Comparison of ENCODE assay signal across 9 cellular contexts in genomic region chr3:94336076-94336741, GRCh38.
A peak's percentile ranks its signal among the peaks of the same experiment; 100 is the strongest.
DNase-seq lines count a peak whose midpoint lies in the region; ATAC-seq, FAIRE-seq and TF ChIP-seq lines count a peak whose summit lies in the region.
"Had no signal": no experiment of that assay in that cellular context is flagged by ENCODE, and none has a peak within 500 bp of the region (broad histone marks: within the 10 kb centered on the region; RNA-seq: fewer than 3 reads in every experiment).

No MANE protein-coding gene starts in this region.

- peak; percentile 48 for TF ChIP-seq CTCF in kidney (IDR thresholded peaks at IDR 0.05; ENCODE audit: borderline replicate concordance, extremely low read depth, insufficient read depth)

- CTCF ChIA-PET in activated CD8-positive, alpha-beta T cell treated with anti-CD3 and anti-CD28 coated beads, Interleukin-2, amount 10 ng/mL, durations not matched to agents 7 days and 5 days (lab: Charles Lee) = no interaction called here

- H3K9me3 ChIP-seq in kidney (ENCODE audit: control insufficient read depth in 1 of 2, low read length in 2 of 2) = no peaks in the 10 kb centered on the region

- H3K36me3 Mint-ChIP-seq in activated CD8-positive, alpha-beta T cell treated with anti-CD3 and anti-CD28 coated beads, Interleukin-2, amount 10 ng/mL, durations not matched to agents 7 days and 5 days (ENCODE audit: low read depth) = no peaks in the 10 kb centered on the region
- H3K36me3 Mint-ChIP-seq in stimulated activated effector memory CD8-positive, alpha-beta T cell treated with anti-CD3 and anti-CD28 coated beads, Interleukin-12 subunit alpha, Interleukin-12 subunit beta, amount 100 ng/mL, for 72 hours = no peaks in the 10 kb centered on the region

- DNase-seq in Ammon's horn (ENCODE audit: low spot score) (peak; percentile 57), HuH-7.5 (ENCODE audit: low spot score) (peak; percentile 15), astrocyte of the hippocampus (ENCODE audit: low read depth, low spot score) (peak; percentile 77), kidney (no peak), NOMO-1 (lab: John Stamatoyannopoulos, UW; ENCODE audit: unreplicated experiment in 2 of 2) (no peak)
- no peak for DNase-seq in activated CD8-positive, alpha-beta T cell treated with anti-CD3 and anti-CD28 coated beads, Interleukin-2, amount 10 ng/mL, durations not matched to agents 7 days and 5 days
- DNase-seq in stimulated activated effector memory CD8-positive, alpha-beta T cell treated with anti-CD3 and anti-CD28 coated beads, Interleukin-12 subunit alpha, Interleukin-12 subunit beta, amount 100 ng/mL, for 72 hours (ENCODE audit: low spot score in 2 of 2) = no peak

- no peaks in the 10 kb centered on the region for H3K27me3 Mint-ChIP-seq in activated CD8-positive, alpha-beta T cell treated with anti-CD3 and anti-CD28 coated beads, Interleukin-2, amount 10 ng/mL, durations not matched to agents 7 days and 5 days (ENCODE audit: low read depth)
- H3K27me3 Mint-ChIP-seq: central memory CD8-positive, alpha-beta T cell had no signal

- H3K4me3 ChIP-seq in kidney (ENCODE audit: low read length in 2 of 2) = no peak overlapping the region

- H3K27ac ChIP-seq in kidney (ENCODE audit: low read depth in 2 of 2, low read length in 2 of 2) = no peak overlapping the region

- H3K4me1 ChIP-seq in kidney (ENCODE audit: control insufficient read depth in 1 of 2, insufficient read depth in 1 of 2, low read depth in 1 of 2, low read length in 2 of 2) = no peaks in the 10 kb centered on the region

- H3K4me1 Mint-ChIP-seq in activated CD8-positive, alpha-beta T cell treated with anti-CD3 and anti-CD28 coated beads, Interleukin-2, amount 10 ng/mL, durations not matched to agents 7 days and 5 days (ENCODE audit: low read depth) = no peaks in the 10 kb centered on the region
- no peaks in the 10 kb centered on the region for H3K4me1 Mint-ChIP-seq in stimulated activated effector memory CD8-positive, alpha-beta T cell treated with anti-CD3 and anti-CD28 coated beads, Interleukin-12 subunit alpha, Interleukin-12 subunit beta, amount 100 ng/mL, for 72 hours
- H3K4me1 Mint-ChIP-seq: central memory CD8-positive, alpha-beta T cell had no signal

- no peaks in the 10 kb centered on the region for H3K36me3 ChIP-seq in kidney (ENCODE audit: control insufficient read depth in 1 of 2, insufficient read depth in 2 of 2, low read length in 2 of 2)

- no peak for FAIRE-seq in kidney (lab: Jason Lieb, UNC)

- intact Hi-C loops in kidney (cut with DNase I) = no loop called here

- no peak overlapping the region for H3K4me3 Mint-ChIP-seq in activated CD8-positive, alpha-beta T cell treated with anti-CD3 and anti-CD28 coated beads, Interleukin-2, amount 10 ng/mL, durations not matched to agents 7 days and 5 days
- H3K4me3 Mint-ChIP-seq in stimulated activated effector memory CD8-positive, alpha-beta T cell treated with anti-CD3 and anti-CD28 coated beads, Interleukin-12 subunit alpha, Interleukin-12 subunit beta, amount 100 ng/mL, for 72 hours = no peak overlapping the region
- H3K4me3 Mint-ChIP-seq: central memory CD8-positive, alpha-beta T cell had no signal

- POLR2A ChIA-PET in activated CD8-positive, alpha-beta T cell treated with anti-CD3 and anti-CD28 coated beads, Interleukin-2, amount 10 ng/mL, durations not matched to agents 7 days and 5 days (lab: Charles Lee) = no interaction called here

- H3K9me3 Mint-ChIP-seq in activated CD8-positive, alpha-beta T cell treated with anti-CD3 and anti-CD28 coated beads, Interleukin-2, amount 10 ng/mL, durations not matched to agents 7 days and 5 days (ENCODE audit: insufficient read depth) = no peaks in the 10 kb centered on the region
- peaks cover 9% of the 10 kb centered on the region for H3K9me3 Mint-ChIP-seq in stimulated activated effector memory CD8-positive, alpha-beta T cell treated with anti-CD3 and anti-CD28 coated beads, Interleukin-12 subunit alpha, Interleukin-12 subunit beta, amount 100 ng/mL, for 72 hours

- H3K27ac Mint-ChIP-seq in activated CD8-positive, alpha-beta T cell treated with anti-CD3 and anti-CD28 coated beads, Interleukin-2, amount 10 ng/mL, durations not matched to agents 7 days and 5 days = no peak overlapping the region
- H3K27ac Mint-ChIP-seq in stimulated activated effector memory CD8-positive, alpha-beta T cell treated with anti-CD3 and anti-CD28 coated beads, Interleukin-12 subunit alpha, Interleukin-12 subunit beta, amount 100 ng/mL, for 72 hours = no peak overlapping the region

- no peak overlapping the region for H3K9ac ChIP-seq in kidney (ENCODE audit: low read length in 2 of 2)

- ATAC-seq in activated CD8-positive, alpha-beta T cell treated with anti-CD3 and anti-CD28 coated beads, Interleukin-2, amount 10 ng/mL, durations not matched to agents 7 days and 5 days = no peak
- ATAC-seq in stimulated activated effector memory CD8-positive, alpha-beta T cell treated with anti-CD3 and anti-CD28 coated beads, Interleukin-12 subunit alpha, Interleukin-12 subunit beta, amount 100 ng/mL, for 72 hours = no peak
- no peak for ATAC-seq in GM21576 (IDR thresholded peaks at IDR 0.05; ENCODE audit: unreplicated experiment)

Comparison
In these comparisons a context has a peak if more than half of its experiments do, and no peak if none do; other contexts are left out.
1. DNase-seq: peak in Ammon's horn (single experiment), HuH-7.5 (single experiment) and astrocyte of the hippocampus (single experiment); none in kidney (single experiment), activated CD8-positive, alpha-beta T cell treated with anti-CD3 and anti-CD28 coated beads, Interleukin-2, amount 10 ng/mL, durations not matched to agents 7 days and 5 days (single experiment), stimulated activated effector memory CD8-positive, alpha-beta T cell treated with anti-CD3 and anti-CD28 coated beads, Interleukin-12 subunit alpha, Interleukin-12 subunit beta, amount 100 ng/mL, for 72 hours (0 of 2) and NOMO-1 (0 of 2).